ENCODE assay signal across 15 cellular contexts in the genomic region with DNA sequence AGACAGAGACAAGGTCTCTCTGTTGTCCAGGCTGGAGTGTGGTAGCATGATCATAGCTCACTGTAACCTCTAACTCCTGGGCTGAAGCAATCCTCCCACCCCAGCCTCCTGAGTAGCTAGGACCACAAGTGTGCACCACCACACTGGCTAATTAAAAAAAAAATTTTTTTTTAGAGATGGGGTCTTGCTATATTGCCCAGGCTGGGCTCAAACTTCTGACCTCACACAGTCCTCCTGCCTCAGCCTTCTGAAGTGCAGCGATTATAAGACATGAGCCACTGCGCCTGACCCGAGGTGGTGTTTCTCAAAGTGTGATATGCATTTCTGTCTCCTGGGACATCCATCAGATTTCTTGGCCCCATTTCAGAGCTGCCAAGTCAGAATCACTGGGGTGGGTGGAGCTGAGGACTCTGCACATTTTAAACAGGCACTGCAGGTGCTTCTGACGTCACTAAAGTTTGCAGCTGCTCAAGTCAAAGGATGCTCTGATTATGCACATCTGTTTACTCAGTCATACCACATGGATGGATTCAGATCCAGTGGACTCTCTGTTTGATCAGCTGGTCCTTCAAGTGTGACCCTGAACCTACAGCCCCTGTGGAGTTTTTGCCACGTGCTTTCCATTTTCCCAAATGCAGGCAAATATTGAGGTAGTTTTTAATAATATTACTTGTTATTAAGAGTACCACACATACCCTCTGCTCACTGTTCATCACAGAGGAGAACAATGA. TPM values are rescaled to one million over a fixed set of nuclear protein-coding genes. Genes with fewer than 3 reads are reported as not detected.
DNase-seq lines count a peak whose midpoint lies in the region; ATAC-seq and TF ChIP-seq lines count a peak whose summit lies in the region.
"Had no signal": no experiment of that assay in that cellular context is flagged by ENCODE, and none has a peak within 500 bp of the region (broad histone marks: within the 10 kb centered on the region; RNA-seq: fewer than 3 reads in every experiment).

No MANE protein-coding gene starts in this region.

- peak; percentile 99 for DNase-seq in DMS53 treated with DMSO at 0.1 percent for 48 hours (lab: John Stamatoyannopoulos, UW; ENCODE audit: unreplicated experiment)
- peak; percentile 61 for DNase-seq in NCI-H2029 treated with DMSO at 0.1 percent for 48 hours (lab: John Stamatoyannopoulos, UW)
- peak; percentile 35 to 61 for DNase-seq in SJCRH30
- DNase-seq in osteocyte (ENCODE audit: extremely low spot score, unreplicated experiment): no peak
- DNase-seq in islet precursor cell: no peak
- no peak for DNase-seq in SIG-M5 (lab: John Stamatoyannopoulos, UW)
- DNase-seq: activated CD4-positive, alpha-beta T cell treated with anti-CD3 and anti-CD28 coated beads, Interleukin-2, amount 10 ng/mL, durations not matched to agents 24 days and 14 days; activated T-cell treated with anti-CD3 and anti-CD28 coated beads, Interleukin-2, amount 50 U/mL, for 48 hours; colonic mucosa; esophagus squamous epithelium; NCI-H524 treated with DMSO at 0.1 percent for 48 hours; testis had no signal

- H3K9me3 ChIP-seq in SJCRH30 (replicated peaks): no peaks in the 10 kb centered on the region
- H3K9me3 ChIP-seq: colonic mucosa, esophagus squamous epithelium, testis had no signal

- H3K27me3 ChIP-seq in SJCRH30: no peaks in the 10 kb centered on the region
- H3K27me3 ChIP-seq: colonic mucosa, esophagus squamous epithelium, hepatocyte, testis had no signal

- ATAC-seq in GM21367 (IDR thresholded peaks at IDR 0.05; ENCODE audit: unreplicated experiment): no peak

- H3K27me3 Mint-ChIP-seq in osteocyte (ENCODE audit: unreplicated experiment): no peaks in the 10 kb centered on the region

- H3K4me3 ChIP-seq in SJCRH30: no peak overlapping the region
- H3K4me3 ChIP-seq: colonic mucosa, esophagus squamous epithelium, hepatocyte, testis had no signal

- H3K27ac Mint-ChIP-seq in osteocyte (ENCODE audit: unreplicated experiment): peak overlapping the region; percentile 86
- H3K27ac Mint-ChIP-seq: activated CD4-positive, alpha-beta T cell treated with anti-CD3 and anti-CD28 coated beads, Interleukin-2, amount 10 ng/mL, durations not matched to agents 24 days and 14 days had no signal

- H3K4me1 Mint-ChIP-seq in osteocyte (ENCODE audit: unreplicated experiment): peaks cover 80% of the 10 kb centered on the region
- H3K4me1 Mint-ChIP-seq: activated CD4-positive, alpha-beta T cell treated with anti-CD3 and anti-CD28 coated beads, Interleukin-2, amount 10 ng/mL, durations not matched to agents 24 days and 14 days had no signal

- H3K4me3 Mint-ChIP-seq in osteocyte (ENCODE audit: unreplicated experiment): no peak overlapping the region
- H3K4me3 Mint-ChIP-seq: activated CD4-positive, alpha-beta T cell treated with anti-CD3 and anti-CD28 coated beads, Interleukin-2, amount 10 ng/mL, durations not matched to agents 24 days and 14 days had no signal

- peaks cover 22% of the 10 kb centered on the region for H3K4me1 ChIP-seq in SJCRH30
- H3K4me1 ChIP-seq: colonic mucosa had no signal

- peaks cover 2% of the 10 kb centered on the region for H3K36me3 ChIP-seq in SJCRH30
- H3K36me3 ChIP-seq: colonic mucosa, esophagus squamous epithelium had no signal

- TF ChIP-seq CTCF in osteocyte (IDR thresholded peaks at IDR 0.05): no peak

- H3K27ac ChIP-seq in SJCRH30: no peak overlapping the region
- H3K27ac ChIP-seq: C4-2B, colonic mucosa, hepatocyte, testis had no signal

- peaks cover 35% of the 10 kb centered on the region for H3K36me3 Mint-ChIP-seq in osteocyte (ENCODE audit: unreplicated experiment)

- H3K9me3 Mint-ChIP-seq in osteocyte (ENCODE audit: unreplicated experiment): no peaks in the 10 kb centered on the region
- H3K9me3 Mint-ChIP-seq: activated CD4-positive, alpha-beta T cell treated with anti-CD3 and anti-CD28 coated beads, Interleukin-2, amount 10 ng/mL, durations not matched to agents 24 days and 14 days had no signal

RNA-seq across cellular contexts. Expression of gene TGFB2, which starts 21.4 kb away (rescaled TPM):
- total RNA-seq in SJCRH30 (2014; rRNA removed; shearing (Covaris generic)): 22.1 and 24.4 TPM in 2 replicates
- total RNA-seq in osteocyte: 175 and 184 TPM in 2 replicates
- total RNA-seq: activated CD4-positive, alpha-beta T cell treated with anti-CD3 and anti-CD28 coated beads, Interleukin-2, amount 10 ng/mL, durations not matched to agents 24 days and 14 days had no signal

Comparison
In these comparisons a context has a peak if more than half of its experiments do, and no peak if none do; other contexts are left out.
1. DNase-seq: peak in DMS53 treated with DMSO at 0.1 percent for 48 hours (single experiment), NCI-H2029 treated with DMSO at 0.1 percent for 48 hours (single experiment) and SJCRH30 (2 of 2); none in osteocyte (single experiment), islet precursor cell (single experiment) and SIG-M5 (single experiment).